ENCODE assay signal across 22 cellular contexts in genomic region chr6:75086236-75086635, GRCh38.
DNase-seq lines count a peak whose midpoint lies in the region; ATAC-seq and TF ChIP-seq lines count a peak whose summit lies in the region.
"Had no signal": no experiment of that assay in that cellular context is flagged by ENCODE, and none has a peak within 500 bp of the region (broad histone marks: within the 10 kb centered on the region; RNA-seq: fewer than 3 reads in every experiment).

No MANE protein-coding gene starts in this region.

- peaks cover 63% of the 10 kb centered on the region for H3K4me1 Mint-ChIP-seq in chondrocyte (ENCODE audit: low read depth)
- peaks cover 39% of the 10 kb centered on the region for H3K4me1 Mint-ChIP-seq in nephron

- H3K4me3 ChIP-seq in gastroesophageal sphincter, result peak overlapping the region in 1 of 2 donors; percentile 49
- H3K4me3 ChIP-seq in breast epithelium, result no peak overlapping the region
- H3K4me3 ChIP-seq in left lung, result no peak overlapping the region
- H3K4me3 ChIP-seq: A549; BLaER1 treated with 17β-estradiol and CSF1 and Interleukin-3, amounts not matched to agents 10 nM and 100 nM; GM23248 had no signal

- H3K27me3 Mint-ChIP-seq in chondrocyte (ENCODE audit: low read depth) (no peaks in the 10 kb centered on the region), nephron (ENCODE audit: low read depth) (peaks cover 3% of the 10 kb centered on the region)

- no peak for TF ChIP-seq CTCF in chondrocyte (IDR thresholded peaks at IDR 0.05)
- TF ChIP-seq CTCF in gastroesophageal sphincter (IDR thresholded peaks at IDR 0.05), result no peak
- TF ChIP-seq CTCF in nephron (IDR thresholded peaks at IDR 0.05; ENCODE audit: unreplicated experiment in 3 of 3), result no peak
- TF ChIP-seq CTCF in breast epithelium (IDR thresholded peaks at IDR 0.05), result no peak
- TF ChIP-seq CTCF in left lung (IDR thresholded peaks at IDR 0.05), result no peak

- DNase-seq in NCI-H526 (lab: John Stamatoyannopoulos, UW), result peak; percentile 85 to 87
- no peak for DNase-seq in chondrocyte (ENCODE audit: low spot score)
- DNase-seq in breast epithelium (ENCODE audit: low spot score in 2 of 2), result no peak
- DNase-seq in activated naive CD4-positive, alpha-beta T cell treated with anti-CD3 and anti-CD28 coated beads, Interleukin-2, amount 50 U/mL, for 72 hours (ENCODE audit: low spot score in 2 of 2), result no peak
- DNase-seq in left lung, result no peak
- DNase-seq in NCI-H345 treated with DMSO at 0.1 percent for 48 hours (lab: John Stamatoyannopoulos, UW; ENCODE audit: unreplicated experiment), result no peak
- DNase-seq: ACHN; AML-193; BE2C; Calu3; CD4-positive, alpha-beta memory T cell; COR-L47; DMS53; DMS79 treated with DMSO at 0.1 percent for 48 hours; GF-D8; GM23248; HCEC 1CT had no signal

- H3K36me3 ChIP-seq in gastroesophageal sphincter (peaks cover 0 to 26% of the 10 kb centered on the region in 2 donors), breast epithelium (no peaks in the 10 kb centered on the region), left lung (no peaks in the 10 kb centered on the region)
- H3K36me3 ChIP-seq: BE2C; BLaER1 treated with 17β-estradiol and CSF1 and Interleukin-3, amounts not matched to agents 10 nM and 100 nM had no signal

- H3K9me3 Mint-ChIP-seq in chondrocyte (ENCODE audit: low read depth), result no peaks in the 10 kb centered on the region
- H3K9me3 Mint-ChIP-seq in nephron, result no peaks in the 10 kb centered on the region
- no peaks in the 10 kb centered on the region for H3K9me3 Mint-ChIP-seq in activated naive CD4-positive, alpha-beta T cell treated with anti-CD3 and anti-CD28 coated beads, Interleukin-2, amount 50 U/mL, for 72 hours

- no peak for TF ChIP-seq POLR2A in gastroesophageal sphincter (IDR thresholded peaks at IDR 0.05)
- no peak for TF ChIP-seq POLR2A in breast epithelium (IDR thresholded peaks at IDR 0.05)

- H3K27me3 ChIP-seq in gastroesophageal sphincter (no peaks in the 10 kb centered on the region), breast epithelium (no peaks in the 10 kb centered on the region), left lung (peaks cover 0 to 23% of the 10 kb centered on the region in 2 donors)
- H3K27me3 ChIP-seq: BLaER1 treated with 17β-estradiol and CSF1 and Interleukin-3, amounts not matched to agents 10 nM and 100 nM had no signal

- no peak overlapping the region for H3K4me3 Mint-ChIP-seq in chondrocyte (ENCODE audit: unreplicated experiment)
- H3K4me3 Mint-ChIP-seq in nephron, result no peak overlapping the region
- H3K4me3 Mint-ChIP-seq: CD4-positive, alpha-beta memory T cell had no signal

- peak overlapping the region; percentile 5 for H3K27ac Mint-ChIP-seq in chondrocyte (ENCODE audit: unreplicated experiment)
- H3K27ac Mint-ChIP-seq in nephron, result peak overlapping the region in 2 of 3 experiments; percentile 49 to 85
- H3K27ac Mint-ChIP-seq in activated naive CD4-positive, alpha-beta T cell treated with anti-CD3 and anti-CD28 coated beads, Interleukin-2, amount 50 U/mL, for 72 hours, result no peak overlapping the region
- H3K27ac Mint-ChIP-seq: CD4-positive, alpha-beta memory T cell had no signal

- H3K36me3 Mint-ChIP-seq in chondrocyte (ENCODE audit: low read depth) (peaks cover 67% of the 10 kb centered on the region), nephron (ENCODE audit: low read depth) (peaks cover 21% of the 10 kb centered on the region)
- no peaks in the 10 kb centered on the region for H3K36me3 Mint-ChIP-seq in activated naive CD4-positive, alpha-beta T cell treated with anti-CD3 and anti-CD28 coated beads, Interleukin-2, amount 50 U/mL, for 72 hours
- H3K36me3 Mint-ChIP-seq: CD4-positive, alpha-beta memory T cell had no signal

- H3K4me1 ChIP-seq in gastroesophageal sphincter (peaks cover 0 to 37% (median 3%) of the 10 kb centered on the region in 3 donors), breast epithelium (no peaks in the 10 kb centered on the region), left lung (no peaks in the 10 kb centered on the region)
- H3K4me1 ChIP-seq: A549; BE2C; BLaER1 treated with 17β-estradiol and CSF1 and Interleukin-3, amounts not matched to agents 10 nM and 100 nM had no signal

- ATAC-seq in gastroesophageal sphincter (no peak), left lung (no peak)
- no peak for ATAC-seq in activated naive CD4-positive, alpha-beta T cell treated with anti-CD3 and anti-CD28 coated beads, Interleukin-2, amount 50 U/mL, for 72 hours
- ATAC-seq: A549 had no signal

- WGBS in gastroesophageal sphincter (ENCODE audit: low coverage in 1 of 2), 2 donors, result 85 to 92% methylated on average over 8 of the region's 8 CpGs

- intact Hi-C loops in breast epithelium (cut with DNase I; ENCODE audit: low total_unique reads) (no loop called here), left lung (cut with DNase I) (no loop called here)

- H3K9me3 ChIP-seq in gastroesophageal sphincter (no peaks in the 10 kb centered on the region), breast epithelium (no peaks in the 10 kb centered on the region), left lung (no peaks in the 10 kb centered on the region)
- H3K9me3 ChIP-seq: A549, BE2C had no signal

- no peak for TF ChIP-seq EP300 in gastroesophageal sphincter (IDR thresholded peaks at IDR 0.05)

- H3K27ac ChIP-seq in gastroesophageal sphincter (peak overlapping the region; percentile 25 to 81 (median 71)), breast epithelium (no peak overlapping the region), left lung (no peak overlapping the region)
- H3K27ac ChIP-seq: 22Rv1; A549; BLaER1 treated with 17β-estradiol and CSF1 and Interleukin-3, amounts not matched to agents 10 nM and 100 nM; GM23248 had no signal

Comparison
In these comparisons a context has a peak if more than half of its experiments do, and no peak if none do; other contexts are left out.
1. DNase-seq: peak in NCI-H526 (2 of 2); none in chondrocyte (single experiment), breast epithelium (0 of 2), activated naive CD4-positive, alpha-beta T cell treated with anti-CD3 and anti-CD28 coated beads, Interleukin-2, amount 50 U/mL, for 72 hours (0 of 2), left lung (0 of 2) and NCI-H345 treated with DMSO at 0.1 percent for 48 hours (single experiment).
2. H3K27ac Mint-ChIP-seq: peak in chondrocyte (single experiment) and nephron (2 of 3); none in activated naive CD4-positive, alpha-beta T cell treated with anti-CD3 and anti-CD28 coated beads, Interleukin-2, amount 50 U/mL, for 72 hours (0 of 2).
3. H3K27ac ChIP-seq: peak in gastroesophageal sphincter (4 of 4); none in breast epithelium (0 of 2) and left lung (0 of 2).